In the genomic region with DNA sequence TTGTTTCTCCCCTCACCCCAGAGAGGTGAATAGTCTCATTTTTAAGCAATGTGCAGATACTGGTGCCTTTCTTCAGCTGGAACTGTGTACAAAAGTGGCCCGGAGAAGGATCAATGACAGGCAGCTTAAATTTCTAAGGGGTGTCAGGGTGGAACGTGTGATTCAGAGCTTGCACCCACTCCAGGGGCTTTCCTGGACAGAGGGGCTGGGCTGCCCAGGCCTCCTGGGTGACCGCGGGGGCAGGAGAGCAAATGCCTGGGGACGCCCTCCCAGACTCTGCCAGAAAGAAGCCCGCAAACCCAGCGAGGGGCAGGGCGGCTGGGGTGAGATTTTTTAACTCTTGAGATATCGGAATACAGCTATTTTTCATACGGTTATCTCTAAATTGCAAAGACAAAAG, we compare ENCODE assay signal across 1 cellular context.
TF ChIP-seq lines count a peak whose summit lies in the region.

No MANE protein-coding gene starts in this region.

TF ChIP-seq in HEK293T, 16 proteins besides CTCF, POLR2A, EP300 and RAD21:
- TF ChIP-seq CTBP1 (IDR thresholded peaks at IDR 0.05; ENCODE audit: borderline replicate concordance) (no peak), NFRKB (IDR thresholded peaks at IDR 0.05) (no peak), FOXK2 (IDR thresholded peaks at IDR 0.05) (no peak), ZNF384 (IDR thresholded peaks at IDR 0.05) (no peak)
TF ChIP-seq in HEK293T: peak in this region for 0.
